1 cellular context compared by ENCODE assay signal in the genomic region with DNA sequence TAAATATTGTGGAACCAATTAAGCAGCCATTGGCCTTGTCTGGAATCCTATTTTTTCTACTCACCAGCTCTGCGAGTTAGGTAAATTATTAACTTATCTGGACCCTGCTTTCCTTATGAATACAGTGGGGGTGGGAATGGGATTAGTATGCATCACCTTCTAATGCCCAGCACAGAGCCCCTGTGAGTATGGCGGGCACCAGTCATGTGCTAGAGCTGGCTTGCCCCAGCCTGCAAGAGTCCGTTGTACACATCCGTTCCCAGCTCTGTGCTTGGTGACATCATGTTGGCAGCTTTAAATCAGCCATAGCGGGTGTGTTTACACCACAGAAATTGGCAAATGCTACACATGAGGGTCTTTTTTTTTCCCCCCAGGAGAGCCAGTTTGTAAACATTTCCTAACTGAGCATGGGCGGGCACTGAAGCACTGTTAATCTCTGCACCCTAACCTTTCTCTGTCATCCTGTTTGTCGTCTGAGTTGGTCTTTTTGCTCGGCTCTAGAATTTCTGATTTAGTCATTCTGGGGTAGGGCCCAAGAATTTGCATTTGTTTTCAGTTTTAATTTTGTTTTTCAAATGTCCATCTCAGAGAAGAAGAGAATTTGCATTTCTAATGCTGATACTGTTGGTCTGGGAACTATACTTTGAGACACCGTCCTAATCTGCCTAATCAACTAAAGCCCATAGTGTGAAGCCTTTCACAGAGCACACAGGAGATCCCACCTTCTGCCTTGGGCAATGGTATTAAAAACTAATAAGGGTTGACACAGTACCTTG.
TF ChIP-seq lines count a peak whose summit lies in the region.

No MANE protein-coding gene starts in this region.

TF ChIP-seq in GM23338, 12 proteins besides CTCF, POLR2A, EP300 and RAD21 (continued from another document):
- TF ChIP-seq, protein P1, sequence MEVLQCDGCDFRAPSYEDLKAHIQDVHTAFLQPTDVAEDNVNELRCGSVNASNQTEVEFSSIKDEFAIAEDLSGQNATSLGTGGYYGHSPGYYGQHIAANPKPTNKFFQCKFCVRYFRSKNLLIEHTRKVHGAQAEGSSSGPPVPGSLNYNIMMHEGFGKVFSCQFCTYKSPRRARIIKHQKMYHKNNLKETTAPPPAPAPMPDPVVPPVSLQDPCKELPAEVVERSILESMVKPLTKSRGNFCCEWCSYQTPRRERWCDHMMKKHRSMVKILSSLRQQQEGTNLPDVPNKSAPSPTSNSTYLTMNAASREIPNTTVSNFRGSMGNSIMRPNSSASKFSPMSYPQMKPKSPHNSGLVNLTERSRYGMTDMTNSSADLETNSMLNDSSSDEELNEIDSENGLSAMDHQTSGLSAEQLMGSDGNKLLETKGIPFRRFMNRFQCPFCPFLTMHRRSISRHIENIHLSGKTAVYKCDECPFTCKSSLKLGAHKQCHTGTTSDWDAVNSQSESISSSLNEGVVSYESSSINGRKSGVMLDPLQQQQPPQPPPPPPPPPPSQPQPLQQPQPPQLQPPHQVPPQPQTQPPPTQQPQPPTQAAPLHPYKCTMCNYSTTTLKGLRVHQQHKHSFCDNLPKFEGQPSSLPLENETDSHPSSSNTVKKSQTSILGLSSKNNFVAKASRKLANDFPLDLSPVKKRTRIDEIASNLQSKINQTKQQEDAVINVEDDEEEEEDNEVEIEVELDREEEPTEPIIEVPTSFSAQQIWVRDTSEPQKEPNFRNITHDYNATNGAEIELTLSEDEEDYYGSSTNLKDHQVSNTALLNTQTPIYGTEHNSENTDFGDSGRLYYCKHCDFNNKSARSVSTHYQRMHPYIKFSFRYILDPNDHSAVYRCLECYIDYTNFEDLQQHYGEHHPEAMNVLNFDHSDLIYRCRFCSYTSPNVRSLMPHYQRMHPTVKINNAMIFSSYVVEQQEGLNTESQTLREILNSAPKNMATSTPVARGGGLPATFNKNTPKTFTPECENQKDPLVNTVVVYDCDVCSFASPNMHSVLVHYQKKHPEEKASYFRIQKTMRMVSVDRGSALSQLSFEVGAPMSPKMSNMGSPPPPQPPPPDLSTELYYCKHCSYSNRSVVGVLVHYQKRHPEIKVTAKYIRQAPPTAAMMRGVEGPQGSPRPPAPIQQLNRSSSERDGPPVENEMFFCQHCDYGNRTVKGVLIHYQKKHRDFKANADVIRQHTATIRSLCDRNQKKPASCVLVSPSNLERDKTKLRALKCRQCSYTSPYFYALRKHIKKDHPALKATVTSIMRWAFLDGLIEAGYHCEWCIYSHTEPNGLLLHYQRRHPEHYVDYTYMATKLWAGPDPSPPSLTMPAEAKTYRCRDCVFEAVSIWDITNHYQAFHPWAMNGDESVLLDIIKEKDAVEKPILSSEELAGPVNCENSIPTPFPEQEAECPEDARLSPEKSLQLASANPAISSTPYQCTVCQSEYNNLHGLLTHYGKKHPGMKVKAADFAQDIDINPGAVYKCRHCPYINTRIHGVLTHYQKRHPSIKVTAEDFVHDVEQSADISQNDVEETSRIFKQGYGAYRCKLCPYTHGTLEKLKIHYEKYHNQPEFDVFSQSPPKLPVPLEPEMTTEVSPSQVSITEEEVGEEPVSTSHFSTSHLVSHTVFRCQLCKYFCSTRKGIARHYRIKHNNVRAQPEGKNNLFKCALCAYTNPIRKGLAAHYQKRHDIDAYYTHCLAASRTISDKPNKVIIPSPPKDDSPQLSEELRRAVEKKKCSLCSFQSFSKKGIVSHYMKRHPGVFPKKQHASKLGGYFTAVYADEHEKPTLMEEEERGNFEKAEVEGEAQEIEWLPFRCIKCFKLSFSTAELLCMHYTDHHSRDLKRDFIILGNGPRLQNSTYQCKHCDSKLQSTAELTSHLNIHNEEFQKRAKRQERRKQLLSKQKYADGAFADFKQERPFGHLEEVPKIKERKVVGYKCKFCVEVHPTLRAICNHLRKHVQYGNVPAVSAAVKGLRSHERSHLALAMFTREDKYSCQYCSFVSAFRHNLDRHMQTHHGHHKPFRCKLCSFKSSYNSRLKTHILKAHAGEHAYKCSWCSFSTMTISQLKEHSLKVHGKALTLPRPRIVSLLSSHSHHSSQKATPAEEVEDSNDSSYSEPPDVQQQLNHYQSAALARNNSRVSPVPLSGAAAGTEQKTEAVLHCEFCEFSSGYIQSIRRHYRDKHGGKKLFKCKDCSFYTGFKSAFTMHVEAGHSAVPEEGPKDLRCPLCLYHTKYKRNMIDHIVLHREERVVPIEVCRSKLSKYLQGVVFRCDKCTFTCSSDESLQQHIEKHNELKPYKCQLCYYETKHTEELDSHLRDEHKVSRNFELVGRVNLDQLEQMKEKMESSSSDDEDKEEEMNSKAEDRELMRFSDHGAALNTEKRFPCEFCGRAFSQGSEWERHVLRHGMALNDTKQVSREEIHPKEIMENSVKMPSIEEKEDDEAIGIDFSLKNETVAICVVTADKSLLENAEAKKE (CRISPR knock-in tag; IDR thresholded peaks at IDR 0.05) = no peak
